14 cellular contexts compared by ENCODE assay signal in the genomic region with DNA sequence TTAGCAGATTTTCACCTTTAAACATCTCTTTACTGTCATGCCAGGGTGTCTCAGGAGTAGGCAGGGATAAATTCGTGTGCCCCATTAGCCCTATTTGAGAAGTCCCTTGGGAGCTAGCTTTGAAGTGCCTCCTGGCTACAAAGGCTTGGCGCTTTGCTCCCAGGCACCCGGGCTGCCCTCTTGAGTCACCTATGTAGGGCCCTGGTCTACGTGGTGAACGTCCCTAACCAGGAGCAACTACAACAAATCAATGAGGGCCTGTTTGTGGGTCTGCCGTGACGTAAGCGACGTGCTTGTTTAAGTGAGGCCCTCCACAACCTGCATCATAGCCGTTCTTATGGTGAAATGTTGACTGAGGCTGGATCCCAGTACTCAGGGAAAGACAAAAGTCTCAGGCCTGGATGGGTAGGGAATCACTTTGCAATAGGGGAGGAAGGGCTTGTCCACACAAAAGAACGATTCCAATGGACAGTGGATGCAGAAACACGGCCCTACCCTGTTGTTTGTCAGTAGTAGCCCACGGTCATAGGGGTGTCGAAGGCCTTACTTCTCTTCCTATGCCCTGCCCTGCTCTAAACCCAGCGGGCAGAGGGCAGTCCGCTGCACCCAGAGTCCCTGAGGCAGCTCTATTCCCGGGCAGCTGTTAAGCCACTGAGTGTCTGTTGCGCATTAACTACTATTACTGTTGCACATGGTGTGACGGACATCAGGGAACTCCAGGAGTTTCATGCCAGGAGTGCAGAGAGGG.
DNase-seq lines count a peak whose midpoint lies in the region; FAIRE-seq and TF ChIP-seq lines count a peak whose summit lies in the region.
"Had no signal": no experiment of that assay in that cellular context is flagged by ENCODE, and none has a peak within 500 bp of the region (broad histone marks: within the 10 kb centered on the region; RNA-seq: fewer than 3 reads in every experiment).

No MANE protein-coding gene starts in this region.

- H3K36me3 Mint-ChIP-seq in neural crest cell (ENCODE audit: low read depth), result no peaks in the 10 kb centered on the region

- no peaks in the 10 kb centered on the region for H3K36me3 ChIP-seq in BLaER1 treated with 17β-estradiol and CSF1 and Interleukin-3, amounts not matched to agents 10 nM and 100 nM
- H3K36me3 ChIP-seq: BE2C had no signal

- no peak overlapping the region for H3K27ac ChIP-seq in BLaER1 treated with 17β-estradiol and CSF1 and Interleukin-3, amounts not matched to agents 10 nM and 100 nM
- H3K27ac ChIP-seq in coronary artery, result no peak overlapping the region

- no peak overlapping the region; a peak in 1 of 22 replicates for H3K9ac ChIP-seq in BLaER1 treated with 17β-estradiol and CSF1 and Interleukin-3, amounts not matched to agents 10 nM and 100 nM

- H3K27me3 Mint-ChIP-seq in neural crest cell (ENCODE audit: low read depth), result peaks cover 82% of the 10 kb centered on the region

- no peak for FAIRE-seq in D721Med (lab: Jason Lieb, UNC)
- FAIRE-seq: GM12891, HTR-8/SVneo had no signal

- H3K9me3 ChIP-seq in BLaER1 treated with 17β-estradiol and CSF1 and Interleukin-3, amounts not matched to agents 10 nM and 100 nM (replicated peaks in 1 of 11), result peaks cover 0 to 18% (median 9%) of the 10 kb centered on the region in 11 experiments; a peak in 13 of 22 replicates
- H3K9me3 ChIP-seq: BE2C had no signal

- no peak overlapping the region for H3K27ac Mint-ChIP-seq in neural crest cell (ENCODE audit: unreplicated experiment)

- peaks cover 0 to 19% (median 16%) of the 10 kb centered on the region in 10 experiments; a peak in 13 of 20 replicates for H3K4me1 ChIP-seq in BLaER1 treated with 17β-estradiol and CSF1 and Interleukin-3, amounts not matched to agents 10 nM and 100 nM
- H3K4me1 ChIP-seq: BE2C had no signal

- DNase-seq in DMS153 (lab: John Stamatoyannopoulos, UW), result peak; percentile 45
- peak; percentile 50 for DNase-seq in coronary artery (ENCODE audit: low spot score)
- no peak for DNase-seq in neural crest cell (ENCODE audit: low read depth, low spot score)
- DNase-seq in D721Med (ENCODE audit: insufficient read length, low spot score), result no peak
- DNase-seq in NCI-H1930 (lab: John Stamatoyannopoulos, UW), result no peak
- DNase-seq in stimulated activated CD4-positive, alpha-beta T cell treated with anti-CD3 and anti-CD28 coated beads, Interleukin-4, amount 100 ng/mL, for 24 hours, result no peak
- DNase-seq: BE2C, NCI-H1048, NCI-H187 treated with DMSO at 0.1 percent for 48 hours, NCI-H446, NCI-H748 treated with DMSO at 0.1 percent for 48 hours had no signal

- TF ChIP-seq CTCF in coronary artery (IDR thresholded peaks at IDR 0.05) (no peak), neural crest cell (conservative IDR thresholded peaks at IDR 0.05) (no peak), D721Med (IDR thresholded peaks at IDR 0.05; ENCODE audit: insufficient read depth, missing control alignments) (no peak)

- H3K4me2 ChIP-seq in BLaER1 treated with 17β-estradiol and CSF1 and Interleukin-3, amounts not matched to agents 10 nM and 100 nM, result peak overlapping the region in 7 of 11 experiments; percentile 9 to 54 (median 45); a peak in 12 of 22 replicates

- peak overlapping the region; percentile 20 for H3K4me3 Mint-ChIP-seq in neural crest cell

- peaks cover 35 to 47% (median 42%) of the 10 kb centered on the region in 11 experiments for H3K27me3 ChIP-seq in BLaER1 treated with 17β-estradiol and CSF1 and Interleukin-3, amounts not matched to agents 10 nM and 100 nM
- H3K27me3 ChIP-seq: BE2C had no signal

- H3K4me1 Mint-ChIP-seq in neural crest cell, result peaks cover 25% of the 10 kb centered on the region

- H3K9me3 Mint-ChIP-seq in neural crest cell, result no peaks in the 10 kb centered on the region

- peaks cover 0 to 24% (median 0%) of the 10 kb centered on the region in 11 experiments; a peak in 3 of 22 replicates for H4K20me1 ChIP-seq in BLaER1 treated with 17β-estradiol and CSF1 and Interleukin-3, amounts not matched to agents 10 nM and 100 nM

- no peak overlapping the region for H3K4me3 ChIP-seq in BLaER1 treated with 17β-estradiol and CSF1 and Interleukin-3, amounts not matched to agents 10 nM and 100 nM
- no peak overlapping the region for H3K4me3 ChIP-seq in coronary artery

Comparison
In these comparisons a context has a peak if more than half of its experiments do, and no peak if none do; other contexts are left out.
1. DNase-seq: peak in DMS153 (single experiment) and coronary artery (single experiment); none in neural crest cell (single experiment), D721Med (single experiment), NCI-H1930 (0 of 2) and stimulated activated CD4-positive, alpha-beta T cell treated with anti-CD3 and anti-CD28 coated beads, Interleukin-4, amount 100 ng/mL, for 24 hours (single experiment).